Comparison of ENCODE assay signal across 20 cellular contexts in genomic region chr10:71176661-71177060, GRCh38. TPM values are rescaled to one million over a fixed set of nuclear protein-coding genes. Genes with fewer than 3 reads are reported as not detected.
"Had no signal": no experiment of that assay in that cellular context is flagged by ENCODE, and none has a peak within 500 bp of the region (broad histone marks: within the 10 kb centered on the region; RNA-seq: fewer than 3 reads in every experiment).

No MANE protein-coding gene starts in this region.

- H3K9me3 ChIP-seq: esophagus squamous epithelium, pancreas, prostate gland, sigmoid colon, upper lobe of left lung, vagina had no signal

- DNase-seq: activated CD4-positive, alpha-beta T cell treated with anti-CD3 and anti-CD28 coated beads for 36 hours; activated CD4-positive, alpha-beta T cell treated with anti-CD3 and anti-CD28 coated beads, Interleukin-2, amount 50 U/mL, for 48 hours; activated CD4-positive, CD25-positive, alpha-beta regulatory T cell; activated CD8-positive, alpha-beta memory T cell treated with anti-CD3 and anti-CD28 coated beads for 24 hours; activated effector memory CD4-positive, alpha-beta T cell treated with Interleukin-2 at 50 U/mL for 16 hours; activated naive CD4-positive, alpha-beta T cell treated with Interleukin-2 at 50 U/mL for 16 hours; anterior cingulate cortex; esophagus squamous epithelium; foreskin melanocyte; left ventricle myocardium superior; pancreas; sigmoid colon; small intestine; stimulated activated CD4-positive, alpha-beta T cell treated with anti-CD3 and anti-CD28 coated beads, Interleukin-4, amount 100 ng/mL, for 24 hours; T-cell; upper lobe of left lung had no signal

- ATAC-seq: activated CD4-positive, alpha-beta T cell treated with anti-CD3 and anti-CD28 coated beads for 36 hours; left ventricle myocardium superior; pancreas; stimulated activated effector memory CD8-positive, alpha-beta T cell treated with anti-CD3 and anti-CD28 coated beads, Interleukin-12 subunit alpha, Interleukin-12 subunit beta, amount 100 ng/mL, for 72 hours; T-cell had no signal

- H3K27ac ChIP-seq: esophagus squamous epithelium, pancreas, prostate gland, sigmoid colon, upper lobe of left lung, vagina had no signal

- H3K27me3 ChIP-seq: esophagus squamous epithelium, pancreas, sigmoid colon, upper lobe of left lung, vagina had no signal

- H3K4me1 ChIP-seq: esophagus squamous epithelium, pancreas, prostate gland, sigmoid colon, upper lobe of left lung, vagina had no signal

- H3K4me3 ChIP-seq: esophagus squamous epithelium, pancreas, prostate gland, sigmoid colon, upper lobe of left lung, vagina had no signal

- H3K36me3 ChIP-seq: esophagus squamous epithelium, pancreas, prostate gland, sigmoid colon, upper lobe of left lung, vagina had no signal

RNA-seq across cellular contexts. Expression of gene UNC5B, which starts 35.7 kb away (rescaled TPM):
- total RNA-seq: T-helper 2 cell treated with Interferon-gamma antibody and Interleukin-4, amounts not matched to agents 100 ng/mL and 5 ng/mL, for 36 hours had no signal
